Comparison of ENCODE assay signal across 21 cellular contexts in genomic region chr9:89872426-89872912, GRCh38.
A peak's percentile ranks its signal among the peaks of the same experiment; 100 is the strongest.
DNase-seq lines count a peak whose midpoint lies in the region; TF ChIP-seq lines count a peak whose summit lies in the region.
"Had no signal": no experiment of that assay in that cellular context is flagged by ENCODE, and none has a peak within 500 bp of the region (broad histone marks: within the 10 kb centered on the region; RNA-seq: fewer than 3 reads in every experiment).

No MANE protein-coding gene starts in this region.

- no peak overlapping the region for H3K4ac ChIP-seq in neuronal stem cell (ENCODE audit: low read length)

- H3K9ac ChIP-seq in neuronal stem cell (ENCODE audit: low read depth, low read length, poor library complexity) = no peak overlapping the region

- H2BK5ac ChIP-seq in neuronal stem cell (ENCODE audit: low read length) = no peak overlapping the region

- TF ChIP-seq CTCF in cardiac muscle cell (IDR thresholded peaks at IDR 0.05; ENCODE audit: low read depth, low read length) = no peak
- no peak for TF ChIP-seq CTCF in testis (IDR thresholded peaks at IDR 0.05)

- H3K23ac ChIP-seq in neuronal stem cell (ENCODE audit: low read depth, low read length, poor library complexity) = no peak overlapping the region

- H3K4me3 ChIP-seq in cardiac muscle cell (no peak overlapping the region), neuronal stem cell (ENCODE audit: low read length in 2 of 2) (no peak overlapping the region), testis (no peak overlapping the region)
- H3K4me3 ChIP-seq: GM23338, ovary had no signal

- no peaks in the 10 kb centered on the region for H3K9me3 ChIP-seq in cardiac muscle cell (ENCODE audit: low read depth)
- H3K9me3 ChIP-seq in neuronal stem cell (replicated peaks in 1 of 2; ENCODE audit: control insufficient read depth in 2 of 2, insufficient read depth in 1 of 2, low read depth in 1 of 2, low read length in 2 of 2) = no peaks in the 10 kb centered on the region
- no peaks in the 10 kb centered on the region for H3K9me3 ChIP-seq in testis
- H3K9me3 ChIP-seq: ovary had no signal

- H3K4me1 ChIP-seq in cardiac muscle cell (ENCODE audit: low read depth) = peaks cover 41% of the 10 kb centered on the region
- H3K4me1 ChIP-seq in neuronal stem cell (ENCODE audit: control insufficient read depth in 2 of 2, insufficient read depth in 1 of 2, low read depth in 1 of 2, low read length in 2 of 2) = peaks cover 0 to 4% of the 10 kb centered on the region in 2 donors
- peaks cover 18% of the 10 kb centered on the region for H3K4me1 ChIP-seq in testis

- TF ChIP-seq POLR2A in testis (IDR thresholded peaks at IDR 0.05) = no peak

- no peak overlapping the region for H4K91ac ChIP-seq in neuronal stem cell (ENCODE audit: low read depth, low read length, poor library complexity)

- no peak overlapping the region for H2BK15ac ChIP-seq in neuronal stem cell (ENCODE audit: low read length)

- intact Hi-C loops in testis (cut with DNase I; ENCODE audit: low total_unique reads) = no loop called here

- peak overlapping the region; percentile 63 for H3K14ac ChIP-seq in neuronal stem cell (ENCODE audit: low read length)

- peak overlapping the region; percentile 89 for H3K27ac ChIP-seq in cardiac muscle cell
- no peak overlapping the region for H3K27ac ChIP-seq in neuronal stem cell (replicated peaks; ENCODE audit: low read length)
- H3K27ac ChIP-seq in testis = no peak overlapping the region
- H3K27ac ChIP-seq: ovary had no signal

- H2BK12ac ChIP-seq in neuronal stem cell (ENCODE audit: low read length) = no peak overlapping the region

- peak overlapping the region; percentile 49 for H3K18ac ChIP-seq in neuronal stem cell (ENCODE audit: low read length)

- no peak overlapping the region for H3K4me2 ChIP-seq in neuronal stem cell (ENCODE audit: insufficient read depth, low read length, poor library complexity, severe bottlenecking)
- H3K4me2 ChIP-seq: GM23338 had no signal

- H2AK5ac ChIP-seq in neuronal stem cell (ENCODE audit: low read depth, low read length) = no peak overlapping the region

- H3K79me1 ChIP-seq in neuronal stem cell (ENCODE audit: low read depth, low read length) = no peaks in the 10 kb centered on the region

- peak; percentile 16 for DNase-seq in activated effector memory CD4-positive, alpha-beta T cell treated with anti-CD3 and anti-CD28 coated beads, Interleukin-2, amount 50 U/mL, for 16 hours
- no peak for DNase-seq in activated effector memory CD4-positive, alpha-beta T cell treated with Interleukin-2 at 50 U/mL for 16 hours
- DNase-seq in cardiac muscle cell (ENCODE audit: low read depth in 1 of 2, low spot score in 1 of 2) = no peak
- DNase-seq in neuronal stem cell (ENCODE audit: low spot score) = no peak
- peak; percentile 22 for DNase-seq in testis
- no peak for DNase-seq in effector CD8-positive, alpha-beta T cell (lab: John Stamatoyannopoulos, UW)
- DNase-seq in glomerular visceral epithelial cell (ENCODE audit: extremely low spot score) = no peak
- no peak for DNase-seq in DMS114 treated with DMSO at 0.1 percent for 48 hours (lab: John Stamatoyannopoulos, UW; ENCODE audit: unreplicated experiment)
- DNase-seq: activated CD8-positive, alpha-beta T cell treated with anti-CD3 and anti-CD28 coated beads for 36 hours; activated naive CD4-positive, alpha-beta T cell; amniotic stem cell; cortex of kidney; DMS79; left cardiac atrium; mesendoderm; naive B cell; NCI-H2081; NCI-H774; SHP77 had no signal

- no peak overlapping the region for H2AFZ ChIP-seq in neuronal stem cell (ENCODE audit: low read length)
- H2AFZ ChIP-seq: GM23338 had no signal

- no peak overlapping the region for H4K8ac ChIP-seq in neuronal stem cell (ENCODE audit: low read depth, low read length)

- no peaks in the 10 kb centered on the region for H3K27me3 ChIP-seq in cardiac muscle cell
- H3K27me3 ChIP-seq in neuronal stem cell (ENCODE audit: control insufficient read depth in 3 of 3, insufficient read depth in 3 of 3, low read depth in 1 of 3, low read length in 3 of 3) = peaks cover 0 to 5% (median 0%) of the 10 kb centered on the region in 3 experiments
- H3K27me3 ChIP-seq in testis = no peaks in the 10 kb centered on the region
- H3K27me3 ChIP-seq: ovary had no signal

- H3K36me3 ChIP-seq in cardiac muscle cell (no peaks in the 10 kb centered on the region), neuronal stem cell (replicated peaks in 1 of 2; ENCODE audit: control insufficient read depth in 2 of 2, insufficient read depth in 2 of 2, low read length in 2 of 2) (no peaks in the 10 kb centered on the region), testis (ENCODE audit: low read depth, missing control alignments) (no peaks in the 10 kb centered on the region)
- H3K36me3 ChIP-seq: ovary had no signal

- WGBS in neuronal stem cell (ENCODE audit: extremely low coverage in 2 of 2, insufficient read length in 2 of 2, insufficient replicate concordance in 1 of 2), 2 donors = no CpG with 5 or more reads among the region's 9 CpGs
- WGBS in testis, 2 donors = 69 to 90% methylated on average over 6 to 9 of the region's 9 CpGs

- H2BK120ac ChIP-seq in neuronal stem cell (ENCODE audit: low read depth, low read length) = no peak overlapping the region

Comparison
In these comparisons a context has a peak if more than half of its experiments do, and no peak if none do; other contexts are left out.
1. DNase-seq: peak in activated effector memory CD4-positive, alpha-beta T cell treated with anti-CD3 and anti-CD28 coated beads, Interleukin-2, amount 50 U/mL, for 16 hours (single experiment) and testis (single experiment); none in activated effector memory CD4-positive, alpha-beta T cell treated with Interleukin-2 at 50 U/mL for 16 hours (single experiment), cardiac muscle cell (0 of 2), neuronal stem cell (single experiment), effector CD8-positive, alpha-beta T cell (single experiment), glomerular visceral epithelial cell (single experiment) and DMS114 treated with DMSO at 0.1 percent for 48 hours (single experiment).